ENCODE assay signal across 12 cellular contexts in the genomic region with DNA sequence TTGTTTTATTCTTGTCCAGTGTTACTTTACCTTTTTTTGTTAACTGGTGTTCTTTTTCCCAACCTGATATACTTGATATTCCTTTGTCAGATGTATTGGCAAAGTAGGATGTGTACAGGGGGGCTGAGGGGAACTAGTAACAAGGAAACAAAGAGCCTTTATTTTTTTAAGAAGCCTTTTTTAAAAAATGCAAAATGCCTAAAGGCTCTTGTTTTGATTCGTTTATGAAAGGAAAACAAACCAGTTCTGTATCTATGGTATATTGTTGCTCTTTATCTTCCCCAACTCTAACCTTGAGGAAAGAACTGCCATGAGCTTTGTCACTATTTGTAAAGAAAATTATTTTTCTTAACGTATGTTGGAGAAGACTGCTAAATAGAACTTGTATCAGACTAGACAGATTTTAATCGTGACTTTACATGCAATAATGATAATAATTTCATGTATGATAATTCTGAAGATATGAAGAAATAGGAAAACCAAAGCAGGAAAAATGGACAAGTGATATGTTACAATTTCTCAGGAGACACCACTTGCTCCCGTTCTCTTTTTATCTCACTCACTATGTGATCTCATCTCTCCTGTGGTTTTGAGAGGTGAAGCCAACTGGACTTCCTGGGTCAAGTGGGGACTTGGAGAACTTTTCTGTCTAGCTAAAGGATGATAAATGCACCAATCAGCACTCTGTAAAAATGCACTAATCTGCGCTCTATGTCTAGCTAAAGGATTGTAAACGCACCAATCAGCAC. TPM values are rescaled to one million over a fixed set of nuclear protein-coding genes. Genes with fewer than 3 reads are reported as not detected.
DNase-seq lines count a peak whose midpoint lies in the region; ATAC-seq and TF ChIP-seq lines count a peak whose summit lies in the region.
"Had no signal": no experiment of that assay in that cellular context is flagged by ENCODE, and none has a peak within 500 bp of the region (broad histone marks: within the 10 kb centered on the region; RNA-seq: fewer than 3 reads in every experiment).

No MANE protein-coding gene starts in this region.

- H3K36me3 Mint-ChIP-seq in naive B cell = peaks cover 26 to 48% of the 10 kb centered on the region in 2 donors
- H3K36me3 Mint-ChIP-seq in neural progenitor cell = no peaks in the 10 kb centered on the region
- H3K36me3 Mint-ChIP-seq: CD14-positive monocyte; CD8-positive, alpha-beta T cell had no signal

- H3K4me3 Mint-ChIP-seq in naive B cell (peak overlapping the region in 5 of 8 donors; percentile 3 to 85 (median 53)), neural progenitor cell (no peak overlapping the region)
- H3K4me3 Mint-ChIP-seq: CD14-positive monocyte; CD8-positive, alpha-beta T cell; GM23338 had no signal

- no peak overlapping the region for H2AFZ ChIP-seq in neural progenitor cell (replicated peaks)
- H2AFZ ChIP-seq: GM23338 had no signal

- ATAC-seq in naive B cell (ENCODE audit: low read depth in 2 of 2) (no peak), GM21529 (IDR thresholded peaks at IDR 0.05; ENCODE audit: unreplicated experiment) (no peak)
- ATAC-seq: A549; CD8-positive, alpha-beta T cell; GM23338 had no signal

- no peaks in the 10 kb centered on the region for H3F3A ChIP-seq in neural progenitor cell (ENCODE audit: low read depth)

- H3K27ac Mint-ChIP-seq in naive B cell (peak overlapping the region in 5 of 6 donors; percentile 47 to 100 (median 99)), neural progenitor cell (no peak overlapping the region)
- H3K27ac Mint-ChIP-seq: CD14-positive monocyte; CD8-positive, alpha-beta T cell; GM23338 had no signal

- H3K27ac ChIP-seq in neural progenitor cell = no peak overlapping the region
- H3K27ac ChIP-seq: A549, HL-60 had no signal

- H3K4me1 Mint-ChIP-seq in naive B cell (peaks cover 45 to 86% (median 63%) of the 10 kb centered on the region in 3 donors), neural progenitor cell (no peaks in the 10 kb centered on the region)
- H3K4me1 Mint-ChIP-seq: CD14-positive monocyte, GM23338 had no signal

- H3K9ac ChIP-seq in neural progenitor cell = no peak overlapping the region

- H3K9me3 Mint-ChIP-seq in naive B cell = peaks cover 2 to 22% (median 5%) of the 10 kb centered on the region in 7 donors
- no peaks in the 10 kb centered on the region for H3K9me3 Mint-ChIP-seq in neural progenitor cell

- peak; percentile 59 for DNase-seq in M059J (ENCODE audit: low read depth)
- peak; percentile 60 for DNase-seq in foreskin melanocyte
- DNase-seq in naive B cell = no peak
- DNase-seq in NCI-H2227 treated with DMSO at 0.1 percent for 48 hours (lab: John Stamatoyannopoulos, UW) = no peak
- no peak for DNase-seq in neural progenitor cell (ENCODE audit: low spot score)
- DNase-seq: CD8-positive, alpha-beta T cell; H7 had no signal

- no peaks in the 10 kb centered on the region for H3K27me3 Mint-ChIP-seq in naive B cell
- H3K27me3 Mint-ChIP-seq in neural progenitor cell (ENCODE audit: insufficient read depth, low read depth) = peaks cover 2% of the 10 kb centered on the region

- H3K4me3 ChIP-seq in neural progenitor cell = no peak overlapping the region
- H3K4me3 ChIP-seq: A549, GM23338 had no signal

- no peak for TF ChIP-seq CTCF in neural progenitor cell (IDR thresholded peaks at IDR 0.05)

- no peaks in the 10 kb centered on the region for H4K20me1 ChIP-seq in neural progenitor cell (ENCODE audit: low read depth)

- H3K27me3 ChIP-seq in neural progenitor cell = no peaks in the 10 kb centered on the region

- H3K36me3 ChIP-seq in neural progenitor cell = no peaks in the 10 kb centered on the region

- H3K9me3 ChIP-seq in neural progenitor cell (ENCODE audit: low read depth) = no peaks in the 10 kb centered on the region
- H3K9me3 ChIP-seq: A549 had no signal

- H3K4me2 ChIP-seq in neural progenitor cell = no peak overlapping the region
- H3K4me2 ChIP-seq: A549, GM23338 had no signal

- peaks cover 6% of the 10 kb centered on the region for H3K4me1 ChIP-seq in neural progenitor cell
- H3K4me1 ChIP-seq: A549 had no signal

- no peaks in the 10 kb centered on the region for H3K79me2 ChIP-seq in neural progenitor cell (ENCODE audit: low read depth)

RNA-seq across cellular contexts. Expression of gene COL19A1, which starts 22.7 kb away (rescaled TPM):
- not detected in 2 replicates for total RNA-seq in M059J (2014; rRNA removed; shearing (Covaris generic))
- 10 to 100 TPM; 14.1 to 47.3 (median 31.9) TPM for polyA plus RNA-seq in naive B cell (ENCODE audit: low read depth in 6 of 6)
- total RNA-seq in neural progenitor cell (ENCODE audit: low replicate concordance) = 0.03 TPM in 1 of 2 replicates, not detected in the other
- total RNA-seq: GM23338, H7 had no signal
- polyA plus RNA-seq: A549, CD14-positive monocyte, GM23338 had no signal

Comparison
In these comparisons a context has a peak if more than half of its experiments do, and no peak if none do; other contexts are left out.
1. DNase-seq: peak in M059J (single experiment) and foreskin melanocyte (single experiment); none in naive B cell (single experiment), NCI-H2227 treated with DMSO at 0.1 percent for 48 hours (single experiment) and neural progenitor cell (single experiment).